In genomic region chr3:13698498-13698897, GRCh38 we compare ENCODE assay signal across 24 cellular contexts.
"Had no signal": no experiment of that assay in that cellular context is flagged by ENCODE, and none has a peak within 500 bp of the region (broad histone marks: within the 10 kb centered on the region; RNA-seq: fewer than 3 reads in every experiment).

No MANE protein-coding gene starts in this region.

- H3K27ac ChIP-seq: brain microvascular endothelial cell, dorsolateral prefrontal cortex, foreskin keratinocyte, pancreas, right lobe of liver, tibial nerve, uterus had no signal

- H3K36me3 Mint-ChIP-seq: activated CD8-positive, alpha-beta memory T cell treated with anti-CD3 and anti-CD28 coated beads, Interleukin-2, amount 10 ng/mL, durations not matched to agents 7 days and 5 days; immature natural killer cell had no signal

- H3K27me3 ChIP-seq: brain microvascular endothelial cell, pancreas, right lobe of liver, tibial nerve, uterus had no signal

- H3K36me3 ChIP-seq: brain microvascular endothelial cell, pancreas, right lobe of liver, tibial nerve, uterus had no signal

- H3K27me3 Mint-ChIP-seq: activated CD4-positive, alpha-beta memory T cell treated with anti-CD3 and anti-CD28 coated beads, Interleukin-2, amount 10 ng/mL, durations not matched to agents 7 days and 5 days; activated CD8-positive, alpha-beta memory T cell treated with anti-CD3 and anti-CD28 coated beads, Interleukin-2, amount 10 ng/mL, durations not matched to agents 7 days and 5 days had no signal

- H3K4me1 Mint-ChIP-seq: activated B cell treated with CpG ODN at 0.5 μM for 24 hours; activated CD4-positive, alpha-beta memory T cell treated with anti-CD3 and anti-CD28 coated beads, Interleukin-2, amount 10 ng/mL, durations not matched to agents 7 days and 5 days; activated CD8-positive, alpha-beta memory T cell treated with anti-CD3 and anti-CD28 coated beads, Interleukin-2, amount 10 ng/mL, durations not matched to agents 7 days and 5 days; activated naive CD8-positive, alpha-beta T cell treated with anti-CD3 and anti-CD28 coated beads, Interleukin-2, amount 50 U/mL, for 24 hours; activated T-helper 17 cell treated with anti-CD3 and anti-CD28 coated beads, Interleukin-2, amount 50 U/mL, for 72 hours; immature natural killer cell had no signal

- DNase-seq: activated B cell treated with CpG ODN at 0.5 μM for 24 hours; activated CD4-positive, alpha-beta memory T cell treated with anti-CD3 and anti-CD28 coated beads, Interleukin-2, amount 10 ng/mL, durations not matched to agents 7 days and 5 days; activated CD4-positive, alpha-beta T cell treated with anti-CD3 and anti-CD28 coated beads for 48 hours; activated CD8-positive, alpha-beta memory T cell treated with anti-CD3 and anti-CD28 coated beads, Interleukin-2, amount 10 ng/mL, durations not matched to agents 7 days and 5 days; activated naive CD4-positive, alpha-beta T cell treated with anti-CD3 and anti-CD28 coated beads for 36 hours; activated naive CD8-positive, alpha-beta T cell treated with anti-CD3 and anti-CD28 coated beads, Interleukin-2, amount 50 U/mL, for 24 hours; anterior cingulate cortex; brain microvascular endothelial cell; central memory CD4-positive, alpha-beta T cell; dorsolateral prefrontal cortex; foreskin keratinocyte; immature natural killer cell; kidney glomerular epithelial cell; left ventricle myocardium superior; right lobe of liver; small intestine; stimulated activated CD4-positive, alpha-beta T cell treated with anti-CD3 and anti-CD28 coated beads, Interleukin-15, amount 100 ng/mL, for 24 hours; stimulated activated CD4-positive, alpha-beta T cell treated with anti-CD3 and anti-CD28 coated beads, Interleukin-2, amount 100 ng/mL, for 48 hours; uterus had no signal

- H3K4me3 ChIP-seq: dorsolateral prefrontal cortex, pancreas, right lobe of liver, tibial nerve, uterus had no signal

- H3K4me3 Mint-ChIP-seq: activated B cell treated with CpG ODN at 0.5 μM for 24 hours; activated CD4-positive, alpha-beta memory T cell treated with anti-CD3 and anti-CD28 coated beads, Interleukin-2, amount 10 ng/mL, durations not matched to agents 7 days and 5 days; activated CD8-positive, alpha-beta memory T cell treated with anti-CD3 and anti-CD28 coated beads, Interleukin-2, amount 10 ng/mL, durations not matched to agents 7 days and 5 days; activated naive CD4-positive, alpha-beta T cell treated with anti-CD3 and anti-CD28 coated beads for 36 hours; activated naive CD8-positive, alpha-beta T cell treated with anti-CD3 and anti-CD28 coated beads, Interleukin-2, amount 50 U/mL, for 24 hours; activated T-helper 17 cell treated with anti-CD3 and anti-CD28 coated beads, Interleukin-2, amount 50 U/mL, for 72 hours; immature natural killer cell; stimulated activated naive CD8-positive, alpha-beta T cell treated with anti-CD3 and anti-CD28 coated beads, Interleukin-15, Interleukin-2, amounts not matched to agents 100 ng/mL and 50 ng/mL, for 24 hours; T-helper 2 cell treated with Interferon-gamma antibody and Interleukin-4, amounts not matched to agents 5 μg/mL and 100 μg/mL, for 36 hours had no signal

- H3K9me3 Mint-ChIP-seq: activated naive CD4-positive, alpha-beta T cell treated with anti-CD3 and anti-CD28 coated beads for 36 hours; activated naive CD8-positive, alpha-beta T cell treated with anti-CD3 and anti-CD28 coated beads, Interleukin-2, amount 50 U/mL, for 24 hours; immature natural killer cell had no signal

- H3K27ac Mint-ChIP-seq: activated B cell treated with CpG ODN at 0.5 μM for 24 hours; activated CD4-positive, alpha-beta memory T cell treated with anti-CD3 and anti-CD28 coated beads, Interleukin-2, amount 10 ng/mL, durations not matched to agents 7 days and 5 days; activated CD8-positive, alpha-beta memory T cell treated with anti-CD3 and anti-CD28 coated beads, Interleukin-2, amount 10 ng/mL, durations not matched to agents 7 days and 5 days; activated naive CD4-positive, alpha-beta T cell treated with anti-CD3 and anti-CD28 coated beads for 36 hours; activated naive CD8-positive, alpha-beta T cell treated with anti-CD3 and anti-CD28 coated beads, Interleukin-2, amount 50 U/mL, for 24 hours; activated T-helper 17 cell treated with anti-CD3 and anti-CD28 coated beads, Interleukin-2, amount 50 U/mL, for 72 hours; immature natural killer cell; stimulated activated naive CD8-positive, alpha-beta T cell treated with anti-CD3 and anti-CD28 coated beads, Interleukin-15, Interleukin-2, amounts not matched to agents 100 ng/mL and 50 ng/mL, for 24 hours; T-helper 2 cell treated with Interferon-gamma antibody and Interleukin-4, amounts not matched to agents 5 μg/mL and 100 μg/mL, for 36 hours had no signal

- H3K4me1 ChIP-seq: foreskin keratinocyte, pancreas, right lobe of liver, tibial nerve, uterus had no signal

- H3K9me3 ChIP-seq: pancreas, right lobe of liver, uterus had no signal
